ENCODE assay signal across 9 cellular contexts in genomic region chr1:230507671-230508407, GRCh38.
DNase-seq lines count a peak whose midpoint lies in the region; ATAC-seq, FAIRE-seq and TF ChIP-seq lines count a peak whose summit lies in the region.
"Had no signal": no experiment of that assay in that cellular context is flagged by ENCODE, and none has a peak within 500 bp of the region (broad histone marks: within the 10 kb centered on the region; RNA-seq: fewer than 3 reads in every experiment).

No MANE protein-coding gene starts in this region.

- no peaks in the 10 kb centered on the region for H3K27me3 ChIP-seq in bronchial epithelial cell (ENCODE audit: control insufficient read depth, insufficient read depth, low read length)
- H3K27me3 ChIP-seq in neuronal stem cell (ENCODE audit: control insufficient read depth in 3 of 3, insufficient read depth in 3 of 3, low read depth in 1 of 3, low read length in 3 of 3) = no peaks in the 10 kb centered on the region

- no peak for TF ChIP-seq CTCF in bronchial epithelial cell (IDR thresholded peaks at IDR 0.05; ENCODE audit: insufficient read depth, low read length, severe bottlenecking)

- no peak overlapping the region for H2BK5ac ChIP-seq in neuronal stem cell (ENCODE audit: low read length)

- H2BK120ac ChIP-seq in neuronal stem cell (ENCODE audit: low read depth, low read length) = no peak overlapping the region

- H3K9me3 ChIP-seq in neuronal stem cell (replicated peaks in 1 of 2; ENCODE audit: control insufficient read depth in 2 of 2, insufficient read depth in 1 of 2, low read depth in 1 of 2, low read length in 2 of 2) = peaks cover 0 to 2% of the 10 kb centered on the region in 2 donors

- H3K14ac ChIP-seq in neuronal stem cell (ENCODE audit: low read length) = no peak overlapping the region

- peak; percentile 9 for DNase-seq in Jurkat, Clone E6-1 (ENCODE audit: low read depth, low spot score)
- DNase-seq in bronchial epithelial cell (ENCODE audit: low read depth) = peak; percentile 77
- peak in 36 of 51 donors; percentile 5 to 72 (median 38) for DNase-seq in hypothalamus (lab: John Stamatoyannopoulos, UW)
- peak in 41 of 49 donors; percentile 5 to 84 (median 48) for DNase-seq in substantia nigra (lab: John Stamatoyannopoulos, UW)
- no peak for DNase-seq in neuronal stem cell (ENCODE audit: low spot score)
- DNase-seq: activated T-cell treated with anti-CD3 and anti-CD28 coated beads, Interleukin-2, amount 50 U/mL, for 1 hour had no signal

- no peak overlapping the region for H3K4me3 ChIP-seq in Jurkat, Clone E6-1 (ENCODE audit: low read length)
- H3K4me3 ChIP-seq in bronchial epithelial cell (ENCODE audit: low read depth, low read length) (no peak overlapping the region), neuronal stem cell (ENCODE audit: low read length in 2 of 2) (no peak overlapping the region)

- H3K79me1 ChIP-seq in neuronal stem cell (ENCODE audit: low read depth, low read length) = no peaks in the 10 kb centered on the region

- no peak overlapping the region for H3K23ac ChIP-seq in neuronal stem cell (ENCODE audit: low read depth, low read length, poor library complexity)

- H3K4me2 ChIP-seq in neuronal stem cell (ENCODE audit: insufficient read depth, low read length, poor library complexity, severe bottlenecking) = no peak overlapping the region

- H2AFZ ChIP-seq in neuronal stem cell (ENCODE audit: low read length) = no peak overlapping the region

- WGBS in neuronal stem cell (ENCODE audit: extremely low coverage in 2 of 2, insufficient read length in 2 of 2, insufficient replicate concordance in 1 of 2), 2 donors = no CpG with 5 or more reads among the region's 8 CpGs

- no peak for FAIRE-seq in bronchial epithelial cell (lab: Jason Lieb, UNC)
- FAIRE-seq: urothelium cell line had no signal

- H3K36me3 ChIP-seq in bronchial epithelial cell (ENCODE audit: control insufficient read depth, insufficient read depth, low read length) (no peaks in the 10 kb centered on the region), neuronal stem cell (replicated peaks in 1 of 2; ENCODE audit: control insufficient read depth in 2 of 2, insufficient read depth in 2 of 2, low read length in 2 of 2) (no peaks in the 10 kb centered on the region)

- ATAC-seq in GM18861 (IDR thresholded peaks at IDR 0.05; ENCODE audit: unreplicated experiment) (no peak), GM21367 (IDR thresholded peaks at IDR 0.05; ENCODE audit: unreplicated experiment) (no peak)

- H4K91ac ChIP-seq in neuronal stem cell (ENCODE audit: low read depth, low read length, poor library complexity) = no peak overlapping the region

- no peak overlapping the region for H2BK15ac ChIP-seq in neuronal stem cell (ENCODE audit: low read length)

- no peak overlapping the region for H2BK12ac ChIP-seq in neuronal stem cell (ENCODE audit: low read length)

- no peak overlapping the region for H2AK5ac ChIP-seq in neuronal stem cell (ENCODE audit: low read depth, low read length)

- H3K27ac ChIP-seq in substantia nigra (ENCODE audit: low read depth, low read length, poor library complexity, severe bottlenecking) = peak overlapping the region; percentile 24
- no peak overlapping the region for H3K27ac ChIP-seq in neuronal stem cell (replicated peaks; ENCODE audit: low read length)

- no peak overlapping the region for H3K4ac ChIP-seq in neuronal stem cell (ENCODE audit: low read length)

- peaks cover 3 to 8% of the 10 kb centered on the region in 2 donors for H3K4me1 ChIP-seq in neuronal stem cell (ENCODE audit: control insufficient read depth in 2 of 2, insufficient read depth in 1 of 2, low read depth in 1 of 2, low read length in 2 of 2)

- H3K18ac ChIP-seq in neuronal stem cell (ENCODE audit: low read length) = no peak overlapping the region

- no peak overlapping the region for H3K9ac ChIP-seq in neuronal stem cell (ENCODE audit: low read depth, low read length, poor library complexity)

- no peak overlapping the region for H4K8ac ChIP-seq in neuronal stem cell (ENCODE audit: low read depth, low read length)
